Comparison of ENCODE assay signal across 12 cellular contexts in genomic region chr5:945691-946541, GRCh38. TPM values are rescaled to one million over a fixed set of nuclear protein-coding genes. Genes with fewer than 3 reads are reported as not detected.
DNase-seq lines count a peak whose midpoint lies in the region; ATAC-seq and TF ChIP-seq lines count a peak whose summit lies in the region.
"Had no signal": no experiment of that assay in that cellular context is flagged by ENCODE, and none has a peak within 500 bp of the region (broad histone marks: within the 10 kb centered on the region; RNA-seq: fewer than 3 reads in every experiment).

No MANE protein-coding gene starts in this region.

- no peak overlapping the region for H3K27ac Mint-ChIP-seq in WTC11
- H3K27ac Mint-ChIP-seq in osteocyte (ENCODE audit: unreplicated experiment) = no peak overlapping the region
- H3K27ac Mint-ChIP-seq: activated naive CD8-positive, alpha-beta T cell; naive thymus-derived CD8-positive, alpha-beta T cell had no signal

- H3K27me3 Mint-ChIP-seq in WTC11 (ENCODE audit: low read depth) (peaks cover 4% of the 10 kb centered on the region; the same call in 1 of the 2 replicates), osteocyte (ENCODE audit: unreplicated experiment) (peaks cover 76% of the 10 kb centered on the region)

- H3K4me1 Mint-ChIP-seq in WTC11 (peaks cover 3% of the 10 kb centered on the region; the same call in 1 of the 2 replicates), osteocyte (ENCODE audit: unreplicated experiment) (peaks cover 11% of the 10 kb centered on the region)

- TF ChIP-seq CTCF in WTC11 (IDR thresholded peaks at IDR 0.05) (no peak), osteocyte (IDR thresholded peaks at IDR 0.05) (no peak)

- CTCF ChIA-PET in WTC11 (lab: Charles Lee) = interaction anchor here (1.0 to 2.1 kb wide), 7 partner anchors 11 to 222 kb away, joined by 3 to 12 read pairs (median 6); no protein-coding TSS in a partner anchor

- POLR2A ChIA-PET in WTC11 (lab: Charles Lee) = no interaction called here

- no peak overlapping the region for H3K4me3 Mint-ChIP-seq in WTC11
- H3K4me3 Mint-ChIP-seq in osteocyte (ENCODE audit: unreplicated experiment) = no peak overlapping the region
- H3K4me3 Mint-ChIP-seq: activated naive CD8-positive, alpha-beta T cell; naive thymus-derived CD8-positive, alpha-beta T cell had no signal

- DNase-seq in NCI-H2081 (lab: John Stamatoyannopoulos, UW) (peak; percentile 75 to 81), NCI-H2081 treated with DMSO at 0.1 percent for 48 hours (lab: John Stamatoyannopoulos, UW) (no peak), NCI-H1694 (lab: John Stamatoyannopoulos, UW) (peak; percentile 97), WTC11 (ENCODE audit: low spot score) (no peak), osteocyte (ENCODE audit: extremely low spot score, unreplicated experiment) (peak; percentile 80), GM19240 (ENCODE audit: insufficient read length, low spot score) (no peak), hippocampal formation (lab: John Stamatoyannopoulos, UW) (no peak), amniotic stem cell (lab: John Stamatoyannopoulos, UW) (no peak)
- DNase-seq: effector memory CD4-positive, alpha-beta T cell; transverse colon had no signal

- ATAC-seq in WTC11 = peak; percentile 47
- ATAC-seq: naive thymus-derived CD8-positive, alpha-beta T cell had no signal

- H3K36me3 Mint-ChIP-seq in WTC11 (no peaks in the 10 kb centered on the region), osteocyte (ENCODE audit: unreplicated experiment) (peaks cover 2% of the 10 kb centered on the region)
- H3K36me3 Mint-ChIP-seq: activated naive CD8-positive, alpha-beta T cell had no signal

- H3K9me3 Mint-ChIP-seq in WTC11 = peaks cover 6% of the 10 kb centered on the region; the same call in 1 of the 2 replicates
- peaks cover 13% of the 10 kb centered on the region for H3K9me3 Mint-ChIP-seq in osteocyte (ENCODE audit: unreplicated experiment)

TF ChIP-seq in WTC11, 78 proteins besides CTCF, POLR2A, EP300 and RAD21:
- no peak for TF ChIP-seq HMGXB4 (CRISPR knock-in tag; IDR thresholded peaks at IDR 0.05)
- TF ChIP-seq CREM (CRISPR knock-in tag; IDR thresholded peaks at IDR 0.05) = 0 out of 2 replicates have a peak, but pooled peaks have one; percentile 28
- no peak for TF ChIP-seq MAX (CRISPR knock-in tag; IDR thresholded peaks at IDR 0.05)
- TF ChIP-seq ZBTB21 (CRISPR knock-in tag; IDR thresholded peaks at IDR 0.05; ENCODE audit: borderline replicate concordance) = no peak
- TF ChIP-seq NR3C1 (CRISPR knock-in tag; conservative IDR thresholded peaks at IDR 0.05; ENCODE audit: low read depth) = no peak
- no peak for TF ChIP-seq STAT6 (CRISPR knock-in tag; conservative IDR thresholded peaks at IDR 0.05; ENCODE audit: low read depth)
- TF ChIP-seq CREB1 (CRISPR knock-in tag; IDR thresholded peaks at IDR 0.05) = no peak
- no peak for TF ChIP-seq USF1 (CRISPR knock-in tag; IDR thresholded peaks at IDR 0.05)

RNA-seq across cellular contexts. Expression of gene TRIP13, which starts 53.2 kb away (rescaled TPM):
- total RNA-seq in WTC11 (2021) (31.4 to 35.0 TPM (median 33.7 TPM) in 3 replicates), osteocyte (4.1 and 6.9 TPM in 2 replicates)

RNA-seq across cellular contexts. Expression of gene BRD9, which starts 53.3 kb away (rescaled TPM):
- total RNA-seq in WTC11 (2021) (50.5 to 55.6 TPM (median 50.9 TPM) in 3 replicates), osteocyte (38.2 and 39.4 TPM in 2 replicates)

Comparison
In these comparisons a context has a peak if more than half of its experiments do, and no peak if none do; other contexts are left out.
1. DNase-seq: peak in NCI-H2081 (2 of 2), NCI-H1694 (single experiment) and osteocyte (single experiment); none in NCI-H2081 treated with DMSO at 0.1 percent for 48 hours (single experiment), WTC11 (single experiment), GM19240 (single experiment), hippocampal formation (0 of 2) and amniotic stem cell (single experiment).